Comparison of ENCODE assay signal across 19 cellular contexts in the genomic region with DNA sequence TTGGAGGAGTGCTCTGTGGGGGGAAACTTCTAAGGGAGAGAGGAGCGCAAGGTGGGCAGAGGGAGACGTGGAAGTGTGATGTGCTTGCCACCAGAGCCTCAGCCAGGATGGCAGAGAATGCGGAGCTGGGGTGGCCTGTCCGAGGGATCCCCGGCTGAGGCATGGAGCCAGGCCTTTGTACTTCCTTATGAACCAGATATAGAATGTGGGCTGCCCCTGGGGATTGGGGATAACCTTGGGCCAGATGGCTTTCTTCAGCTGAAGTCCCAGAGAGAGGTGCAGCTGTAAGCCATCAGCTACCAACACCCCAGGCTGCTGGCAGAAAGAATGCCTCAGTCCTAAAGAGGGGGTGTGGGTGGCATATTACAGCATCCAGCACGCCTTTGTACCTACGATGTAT. TPM values are rescaled to one million over a fixed set of nuclear protein-coding genes. Genes with fewer than 3 reads are reported as not detected.
"Had no signal": no experiment of that assay in that cellular context is flagged by ENCODE, and none has a peak within 500 bp of the region (broad histone marks: within the 10 kb centered on the region; RNA-seq: fewer than 3 reads in every experiment).

No MANE protein-coding gene starts in this region.

- H3K36me3 ChIP-seq: cardiac muscle cell, esophagus squamous epithelium, neutrophil, sigmoid colon, spleen, tibial artery had no signal

- H2AFZ ChIP-seq: parathyroid adenoma had no signal

- H3K79me2 ChIP-seq: parathyroid adenoma had no signal

- H3K9ac ChIP-seq: parathyroid adenoma had no signal

- H3K4me1 ChIP-seq: esophagus squamous epithelium, parathyroid adenoma, sigmoid colon, spleen, tibial artery had no signal

- H3K27ac Mint-ChIP-seq: activated B cell treated with CpG ODN at 0.5 μM for 24 hours; activated CD4-positive, alpha-beta memory T cell treated with anti-CD3 and anti-CD28 coated beads for 36 hours; activated naive CD8-positive, alpha-beta T cell; immature natural killer cell; natural killer cell; stimulated activated naive B cell treated with anti-CD40 and anti-IgM and Interleukin-4, amounts not matched to agents 10 μg/mL and 1 μg/mL and 100 μg/mL, for 72 hours had no signal

- H3K4me3 Mint-ChIP-seq: activated B cell treated with CpG ODN at 0.5 μM for 24 hours; activated CD4-positive, alpha-beta memory T cell treated with anti-CD3 and anti-CD28 coated beads for 36 hours; activated naive CD8-positive, alpha-beta T cell; effector memory CD8-positive, alpha-beta T cell; immature natural killer cell; natural killer cell; stimulated activated naive B cell treated with anti-CD40 and anti-IgM and Interleukin-4, amounts not matched to agents 10 μg/mL and 1 μg/mL and 100 μg/mL, for 72 hours had no signal

- H3K27me3 ChIP-seq: cardiac muscle cell, neutrophil, sigmoid colon, tibial artery had no signal

- ATAC-seq: effector memory CD8-positive, alpha-beta T cell; natural killer cell; stimulated activated naive B cell treated with anti-CD40 and anti-IgM and Interleukin-4, amounts not matched to agents 10 μg/mL and 1 μg/mL and 100 μg/mL, for 72 hours had no signal

- H3K27ac ChIP-seq: cardiac muscle cell, esophagus squamous epithelium, neutrophil, parathyroid adenoma, sigmoid colon, spleen, tibial artery had no signal

- H3K4me1 Mint-ChIP-seq: activated B cell treated with CpG ODN at 0.5 μM for 24 hours; immature natural killer cell; natural killer cell; stimulated activated naive B cell treated with anti-CD40 and anti-IgM and Interleukin-4, amounts not matched to agents 10 μg/mL and 1 μg/mL and 100 μg/mL, for 72 hours had no signal

- H3K9me3 ChIP-seq: esophagus squamous epithelium, neutrophil, sigmoid colon, spleen, tibial artery had no signal

- H3K36me3 Mint-ChIP-seq: activated CD4-positive, alpha-beta memory T cell treated with anti-CD3 and anti-CD28 coated beads for 36 hours; activated naive CD8-positive, alpha-beta T cell; immature natural killer cell; natural killer cell; stimulated activated naive B cell treated with anti-CD40 and anti-IgM and Interleukin-4, amounts not matched to agents 10 μg/mL and 1 μg/mL and 100 μg/mL, for 72 hours had no signal

- H3K4me3 ChIP-seq: cardiac muscle cell, esophagus squamous epithelium, sigmoid colon, spleen, tibial artery had no signal

- DNase-seq: activated B cell treated with CpG ODN at 0.5 μM for 24 hours; activated CD4-positive, alpha-beta memory T cell treated with anti-CD3 and anti-CD28 coated beads for 36 hours; activated CD4-positive, alpha-beta T cell treated with anti-CD3 and anti-CD28 coated beads for 4 hours; dermis blood vessel endothelial cell; effector memory CD8-positive, alpha-beta T cell; esophagus squamous epithelium; immature natural killer cell; mesenchymal stem cell; natural killer cell; sigmoid colon; spleen; stimulated activated CD4-positive, alpha-beta T cell treated with anti-CD3 and anti-CD28 coated beads, Interleukin-4, amount 100 ng/mL, for 4 hours; stimulated activated naive B cell treated with anti-CD40 and anti-IgM and Interleukin-4, amounts not matched to agents 10 μg/mL and 1 μg/mL and 100 μg/mL, for 72 hours; T-helper 2 cell; tibial artery had no signal

- H3K9me3 Mint-ChIP-seq: activated B cell treated with CpG ODN at 0.5 μM for 24 hours; activated CD4-positive, alpha-beta memory T cell treated with anti-CD3 and anti-CD28 coated beads for 36 hours; effector memory CD8-positive, alpha-beta T cell; natural killer cell; stimulated activated naive B cell treated with anti-CD40 and anti-IgM and Interleukin-4, amounts not matched to agents 10 μg/mL and 1 μg/mL and 100 μg/mL, for 72 hours had no signal

RNA-seq across cellular contexts. Expression of a gene that starts 25.5 kb away (rescaled TPM):
- total RNA-seq: activated B cell treated with CpG ODN at 0.5 μM for 24 hours; activated CD4-positive, alpha-beta memory T cell treated with anti-CD3 and anti-CD28 coated beads for 36 hours; natural killer cell had no signal
- polyA plus RNA-seq: immature natural killer cell had no signal
